Comparison of ENCODE assay signal across 8 cellular contexts in genomic region chr9:105656131-105656921, GRCh38. TPM values are rescaled to one million over a fixed set of nuclear protein-coding genes. Genes with fewer than 3 reads are reported as not detected.
A peak's percentile ranks its signal among the peaks of the same experiment; 100 is the strongest.
DNase-seq lines count a peak whose midpoint lies in the region; TF ChIP-seq lines count a peak whose summit lies in the region.

No MANE protein-coding gene starts in this region.

- no TSS peak for BruUV-seq in MCF 10A (replicated peaks; lab: Mats Ljungman, UMichigan)

- POLR2A ChIA-PET in MCF 10A (lab: Yijun Ruan, JAX): no interaction called here

- H3K27me3 Mint-ChIP-seq in HFFc6 (ENCODE audit: insufficient read depth): peaks cover 19% of the 10 kb centered on the region
- H3K27me3 Mint-ChIP-seq in MCF 10A (ENCODE audit: insufficient read depth, unreplicated experiment): no peaks in the 10 kb centered on the region

- H3K4me3 ChIP-seq in kidney epithelial cell (ENCODE audit: low read depth, low read length): peak overlapping the region; percentile 52
- H3K4me3 ChIP-seq in stomach: peak overlapping the region; percentile 42 to 67 (median 52)

- DNase-seq in NCI-H82 (lab: John Stamatoyannopoulos, UW) (peak; percentile 62), NCI-H82 treated with DMSO at 0.1 percent for 48 hours (lab: John Stamatoyannopoulos, UW; ENCODE audit: unreplicated experiment) (no peak), HFFc6 (no peak), NCI-H510A (lab: John Stamatoyannopoulos, UW) (peak; percentile 29), MCF 10A (ENCODE audit: unreplicated experiment) (peak; percentile 33), kidney epithelial cell (ENCODE audit: low read depth) (no peak), stomach (peak; percentile 38), hippocampal formation (lab: John Stamatoyannopoulos, UW) (no peak)

- H3K36me3 Mint-ChIP-seq in HFFc6 (ENCODE audit: low read depth) (no peaks in the 10 kb centered on the region), MCF 10A (ENCODE audit: insufficient read depth, unreplicated experiment) (no peaks in the 10 kb centered on the region)

- no peak overlapping the region for H3K27ac Mint-ChIP-seq in HFFc6
- no peak overlapping the region for H3K27ac Mint-ChIP-seq in MCF 10A (ENCODE audit: low read depth, unreplicated experiment)

- H3K4me1 Mint-ChIP-seq in HFFc6 (ENCODE audit: low read depth): 0 out of 2 replicates have a peak, but pooled peaks cover 5% of the 10 kb centered on the region
- H3K4me1 Mint-ChIP-seq in MCF 10A (ENCODE audit: insufficient read depth, unreplicated experiment): peaks cover 8% of the 10 kb centered on the region

- H3K4me3 Mint-ChIP-seq in HFFc6 (peak overlapping the region; percentile 79), MCF 10A (ENCODE audit: unreplicated experiment) (peak overlapping the region; percentile 71)

- H3K9me3 Mint-ChIP-seq in HFFc6 (no peaks in the 10 kb centered on the region), MCF 10A (ENCODE audit: unreplicated experiment) (no peaks in the 10 kb centered on the region)

- intact Hi-C loops in MCF 10A (cut with micrococcal nuclease) (no loop called here), stomach (cut with DNase I; ENCODE audit: low total_unique reads) (no loop called here)

- H3K4me1 ChIP-seq in stomach: peaks cover 7 to 14% (median 11%) of the 10 kb centered on the region in 4 donors

- H3K27ac ChIP-seq in stomach: no peak overlapping the region

- H3K9me3 ChIP-seq in stomach: no peaks in the 10 kb centered on the region

- TF ChIP-seq POLR2A in stomach (IDR thresholded peaks at IDR 0.05): no peak

- CTCF ChIA-PET in MCF 10A (lab: Yijun Ruan, JAX): interaction anchor here (0.6 to 1.9 kb wide), 4 partner anchors 11 to 39 kb away, joined by 3 to 6 read pairs (median 4); no protein-coding TSS in a partner anchor

- H3K36me3 ChIP-seq in kidney epithelial cell (ENCODE audit: control insufficient read depth, insufficient read depth, low read length) (no peaks in the 10 kb centered on the region), stomach (no peaks in the 10 kb centered on the region)

- WGBS in stomach, 5 donors: 1 to 3% (median 2%) methylated on average over 54 to 75 of the region's 75 CpGs

- no peak for TF ChIP-seq EP300 in stomach (IDR thresholded peaks at IDR 0.05)

- TF ChIP-seq CTCF in HFFc6 (IDR thresholded peaks at IDR 0.05) (peak; percentile 26; the same call in 1 of the 2 replicates), MCF 10A (IDR thresholded peaks at IDR 0.05; ENCODE audit: unreplicated experiment) (no peak), kidney epithelial cell (IDR thresholded peaks at IDR 0.05; ENCODE audit: insufficient read depth, low read length, poor library complexity, severe bottlenecking) (peak; percentile 1), stomach (IDR thresholded peaks at IDR 0.05) (peak in 2 of 7 experiments; percentile 12 to 25)

- H3K27me3 ChIP-seq in kidney epithelial cell (ENCODE audit: control insufficient read depth, insufficient read depth, low read length): peaks cover 8% of the 10 kb centered on the region
- peaks cover 0 to 56% (median 19%) of the 10 kb centered on the region in 3 donors for H3K27me3 ChIP-seq in stomach

RNA-seq across cellular contexts. Expression of gene TAL2, which starts 5.9 kb away (rescaled TPM):
- total RNA-seq in HFFc6 (2021; fragmentation: NEBNext Ultra II Directional; extraction: Animal tissue kit (Norgen Biotek cat#: 25700)): not detected
- not detected in 2 replicates for total RNA-seq in MCF 10A (2022)
- total RNA-seq in kidney epithelial cell: 0.33 TPM in 1 of 2 replicates, not detected in the other
- 1 to 10 TPM in 1 of 5 donors, not detected in 4; 1.3 TPM for total RNA-seq in stomach
- not detected for polyA plus RNA-seq in stomach

RNA-seq across cellular contexts. Expression of gene TMEM38B, which starts 38.0 kb away (rescaled TPM):
- 10 to 100 TPM in 5 of 6 experiments, 1 to 10 TPM in 1; 10.0 to 13.2 (median 11.5) TPM for total RNA-seq in HFFc6 (2021; fragmentation: NEBNext Ultra II Directional; extraction: Animal tissue kit (Norgen Biotek cat#: 25700))
- total RNA-seq in MCF 10A (2022): 12.5 and 18.4 TPM in 2 replicates
- total RNA-seq in kidney epithelial cell: 11.3 and 12.0 TPM in 2 replicates
- total RNA-seq in stomach: 10 to 100 TPM in 3 of 5 donors, 1 to 10 TPM in 1, under 1 TPM in 1; 0.87 to 26.8 (median 15.4) TPM
- polyA plus RNA-seq in stomach: 1 to 10 TPM; 1.7 to 3.8 (median 3.1) TPM

Comparison
In these comparisons a context has a peak if more than half of its experiments do, and no peak if none do; other contexts are left out.
1. DNase-seq: peak in NCI-H82 (single experiment), NCI-H510A (single experiment), MCF 10A (single experiment) and stomach (single experiment); none in NCI-H82 treated with DMSO at 0.1 percent for 48 hours (single experiment), HFFc6 (single experiment), kidney epithelial cell (single experiment) and hippocampal formation (0 of 2).